Comparison of ENCODE assay signal across 9 cellular contexts in the genomic region with DNA sequence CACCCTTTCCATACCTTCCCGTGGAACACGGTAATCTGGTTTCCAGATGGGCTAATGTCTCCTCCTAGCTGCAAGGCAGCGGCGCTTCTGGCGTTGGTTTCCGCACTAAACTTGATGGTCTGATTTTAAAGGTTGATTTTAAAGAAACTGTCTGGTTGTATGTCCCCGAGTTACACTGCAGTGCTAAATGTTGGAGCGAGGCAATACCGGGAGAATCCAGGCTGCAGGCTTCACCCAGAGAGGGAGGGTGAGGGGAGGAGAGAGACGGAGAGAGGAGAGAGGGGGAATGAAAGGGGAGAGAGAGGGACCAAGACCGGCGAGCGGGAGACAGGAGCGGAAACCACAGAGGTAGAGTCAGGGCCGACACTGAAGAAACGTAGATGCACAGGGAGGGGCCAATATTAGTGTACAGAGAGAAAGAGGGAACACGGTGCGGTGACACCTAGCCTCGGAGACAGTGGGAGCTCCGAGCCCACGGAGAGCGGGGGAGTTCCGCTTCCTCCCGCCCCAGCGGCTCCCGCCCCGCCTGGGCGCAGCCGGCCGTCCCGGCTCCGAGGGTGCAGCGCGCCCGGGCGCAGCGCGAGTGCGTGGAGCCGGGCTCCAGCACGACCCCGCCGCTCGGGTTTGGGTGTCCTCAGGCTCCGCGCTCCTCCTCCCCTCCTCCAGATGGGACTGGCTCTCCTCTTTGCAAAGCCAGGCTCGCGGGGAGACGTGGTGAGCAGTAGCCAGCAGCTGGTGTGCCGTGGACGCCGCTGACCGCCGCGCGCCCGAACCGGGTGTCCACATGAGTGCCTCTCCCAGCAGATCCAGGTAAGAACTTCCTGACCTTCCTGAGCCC.
A peak's percentile ranks its signal among the peaks of the same experiment; 100 is the strongest.
DNase-seq lines count a peak whose midpoint lies in the region; ATAC-seq lines count a peak whose summit lies in the region.
"Had no signal": no experiment of that assay in that cellular context is flagged by ENCODE, and none has a peak within 500 bp of the region (broad histone marks: within the 10 kb centered on the region; RNA-seq: fewer than 3 reads in every experiment).

No MANE protein-coding gene starts in this region.

- H3K9me3 ChIP-seq in CD4-positive, CD25-positive, alpha-beta regulatory T cell (ENCODE audit: control insufficient read depth in 2 of 2, low read length in 2 of 2), result no peaks in the 10 kb centered on the region
- no peaks in the 10 kb centered on the region for H3K9me3 ChIP-seq in iPS-15b (ENCODE audit: control insufficient read depth, insufficient read depth, low read length)
- H3K9me3 ChIP-seq: neutrophil had no signal

- peaks cover 0 to 5% (median 0%) of the 10 kb centered on the region in 7 donors for H3K9me3 Mint-ChIP-seq in CD4-positive, CD25-positive, alpha-beta regulatory T cell
- no peaks in the 10 kb centered on the region for H3K9me3 Mint-ChIP-seq in activated naive CD8-positive, alpha-beta T cell treated with anti-CD3 and anti-CD28 coated beads, Interleukin-2, amount 10 ng/mL, durations not matched to agents 7 days and 5 days

- H3K9ac ChIP-seq in iPS-15b (ENCODE audit: low read depth, low read length), result peak overlapping the region; percentile 58

- H3K4me1 Mint-ChIP-seq in CD4-positive, CD25-positive, alpha-beta regulatory T cell, result peaks cover 6 to 24% (median 9%) of the 10 kb centered on the region in 4 donors
- peaks cover 46% of the 10 kb centered on the region for H3K4me1 Mint-ChIP-seq in activated naive CD8-positive, alpha-beta T cell treated with anti-CD3 and anti-CD28 coated beads, Interleukin-2, amount 10 ng/mL, durations not matched to agents 7 days and 5 days

- peak overlapping the region; percentile 49 for H3K4me3 ChIP-seq in CD4-positive, CD25-positive, alpha-beta regulatory T cell (ENCODE audit: low read depth, low read length)
- H3K4me3 ChIP-seq in iPS-15b (ENCODE audit: low read depth, low read length), result peak overlapping the region; percentile 75

- no peaks in the 10 kb centered on the region for H3K36me3 ChIP-seq in CD4-positive, CD25-positive, alpha-beta regulatory T cell (ENCODE audit: control insufficient read depth, insufficient read depth, low read length)
- no peaks in the 10 kb centered on the region for H3K36me3 ChIP-seq in iPS-15b (ENCODE audit: control insufficient read depth, insufficient read depth, low read length)
- H3K36me3 ChIP-seq: neutrophil had no signal

- no peak overlapping the region for H3K27ac ChIP-seq in CD4-positive, CD25-positive, alpha-beta regulatory T cell (ENCODE audit: insufficient read depth, low read length, poor library complexity, severe bottlenecking)
- H3K27ac ChIP-seq: neutrophil had no signal

- no peaks in the 10 kb centered on the region for H3K36me3 Mint-ChIP-seq in CD4-positive, CD25-positive, alpha-beta regulatory T cell
- peaks cover 15% of the 10 kb centered on the region for H3K36me3 Mint-ChIP-seq in activated naive CD8-positive, alpha-beta T cell treated with anti-CD3 and anti-CD28 coated beads, Interleukin-2, amount 10 ng/mL, durations not matched to agents 7 days and 5 days

- H3K27ac Mint-ChIP-seq in CD4-positive, CD25-positive, alpha-beta regulatory T cell, result peak overlapping the region in 1 of 3 donors; percentile 51
- H3K27ac Mint-ChIP-seq in activated naive CD8-positive, alpha-beta T cell treated with anti-CD3 and anti-CD28 coated beads, Interleukin-2, amount 10 ng/mL, durations not matched to agents 7 days and 5 days, result peak overlapping the region; percentile 94

- H3K4me3 Mint-ChIP-seq in CD4-positive, CD25-positive, alpha-beta regulatory T cell, result peak overlapping the region; percentile 77 to 95 (median 86)
- peak overlapping the region; percentile 100 for H3K4me3 Mint-ChIP-seq in activated naive CD8-positive, alpha-beta T cell treated with anti-CD3 and anti-CD28 coated beads, Interleukin-2, amount 10 ng/mL, durations not matched to agents 7 days and 5 days

- ATAC-seq in CD4-positive, CD25-positive, alpha-beta regulatory T cell (ENCODE audit: low read depth in 2 of 2), result peak; percentile 54 to 62
- ATAC-seq in GM21390 (IDR thresholded peaks at IDR 0.05; ENCODE audit: unreplicated experiment), result peak; percentile 63
- ATAC-seq in activated naive CD8-positive, alpha-beta T cell treated with anti-CD3 and anti-CD28 coated beads, Interleukin-2, amount 10 ng/mL, durations not matched to agents 7 days and 5 days (ENCODE audit: low read depth), result peak; percentile 92

- H3K27me3 Mint-ChIP-seq in CD4-positive, CD25-positive, alpha-beta regulatory T cell, result peaks cover 20% of the 10 kb centered on the region
- peaks cover 18% of the 10 kb centered on the region for H3K27me3 Mint-ChIP-seq in activated naive CD8-positive, alpha-beta T cell treated with anti-CD3 and anti-CD28 coated beads, Interleukin-2, amount 10 ng/mL, durations not matched to agents 7 days and 5 days

- POLR2A ChIA-PET in activated naive CD8-positive, alpha-beta T cell treated with anti-CD3 and anti-CD28 coated beads, Interleukin-2, amount 10 ng/mL, durations not matched to agents 7 days and 5 days (lab: Charles Lee), result interaction anchor here (0.5 to 2.4 kb wide), 5 partner anchors 23 to 294 kb away, joined by 3 to 10 read pairs (median 5); no protein-coding TSS in a partner anchor

- peak in 2 of 3 donors; percentile 16 to 71 for DNase-seq in CD4-positive, CD25-positive, alpha-beta regulatory T cell
- DNase-seq in NCI-H2227 treated with DMSO at 0.1 percent for 48 hours (lab: John Stamatoyannopoulos, UW) (peak; percentile 37), HT-29 (ENCODE audit: low spot score) (no peak), 8988T (no peak)
- DNase-seq in activated naive CD8-positive, alpha-beta T cell treated with anti-CD3 and anti-CD28 coated beads, Interleukin-2, amount 10 ng/mL, durations not matched to agents 7 days and 5 days, result peak; percentile 68
- peak; percentile 24 for DNase-seq in stimulated activated CD4-positive, alpha-beta T cell treated with anti-CD3 and anti-CD28 coated beads, Interleukin-4, amount 100 ng/mL, for 24 hours

- H3K4me1 ChIP-seq in CD4-positive, CD25-positive, alpha-beta regulatory T cell (ENCODE audit: control insufficient read depth, insufficient read depth, low read length, poor library complexity, severe bottlenecking), result peaks cover 5% of the 10 kb centered on the region
- H3K4me1 ChIP-seq in iPS-15b (ENCODE audit: control insufficient read depth, insufficient read depth, low read length), result peaks cover 3% of the 10 kb centered on the region

- peaks cover 4% of the 10 kb centered on the region for H3K27me3 ChIP-seq in CD4-positive, CD25-positive, alpha-beta regulatory T cell (ENCODE audit: control insufficient read depth, insufficient read depth, low read length)
- peaks cover 67% of the 10 kb centered on the region for H3K27me3 ChIP-seq in iPS-15b (ENCODE audit: control insufficient read depth, insufficient read depth, low read length)

Comparison
In these comparisons a context has a peak if more than half of its experiments do, and no peak if none do; other contexts are left out.
1. DNase-seq: peak in CD4-positive, CD25-positive, alpha-beta regulatory T cell (2 of 3), NCI-H2227 treated with DMSO at 0.1 percent for 48 hours (single experiment), activated naive CD8-positive, alpha-beta T cell treated with anti-CD3 and anti-CD28 coated beads, Interleukin-2, amount 10 ng/mL, durations not matched to agents 7 days and 5 days (single experiment) and stimulated activated CD4-positive, alpha-beta T cell treated with anti-CD3 and anti-CD28 coated beads, Interleukin-4, amount 100 ng/mL, for 24 hours (single experiment); none in HT-29 (single experiment) and 8988T (single experiment).
2. Peak in every context shown above with its lines, with median percentiles within 50 percentile points of each other: ATAC-seq.